17 cellular contexts compared by ENCODE assay signal in genomic region chr1:151352001-151352718, GRCh38. TPM values are rescaled to one million over a fixed set of nuclear protein-coding genes. Genes with fewer than 3 reads are reported as not detected.
DNase-seq lines count a peak whose midpoint lies in the region; ATAC-seq and TF ChIP-seq lines count a peak whose summit lies in the region.
"Had no signal": no experiment of that assay in that cellular context is flagged by ENCODE, and none has a peak within 500 bp of the region (broad histone marks: within the 10 kb centered on the region; RNA-seq: fewer than 3 reads in every experiment).

No MANE protein-coding gene starts in this region.

- H3K27ac Mint-ChIP-seq in T-helper 17 cell, result no peak overlapping the region
- H3K27ac Mint-ChIP-seq: mesothelial cell of epicardium had no signal

- H3K27me3 Mint-ChIP-seq in T-helper 17 cell, result no peaks in the 10 kb centered on the region

- H3K4me1 Mint-ChIP-seq in T-helper 17 cell, result peaks cover 6% of the 10 kb centered on the region

- ATAC-seq in GM21723 (IDR thresholded peaks at IDR 0.05; ENCODE audit: unreplicated experiment), result no peak
- no peak for ATAC-seq in T-helper 17 cell

- H3K4me3 Mint-ChIP-seq in T-helper 17 cell, result no peak overlapping the region
- H3K4me3 Mint-ChIP-seq: mesothelial cell of epicardium had no signal

- peak overlapping the region; percentile 57 for H3K27ac ChIP-seq in 22Rv1
- H3K27ac ChIP-seq: ascending aorta had no signal

- peak; percentile 45 for DNase-seq in M059J (ENCODE audit: low read depth)
- DNase-seq in amniotic epithelial cell (ENCODE audit: low read depth), result peak; percentile 55
- peak; percentile 13 for DNase-seq in fibroblast of the conjunctiva (ENCODE audit: low read depth)
- DNase-seq in NCI-H510A (lab: John Stamatoyannopoulos, UW), result no peak
- DNase-seq in occipital lobe (lab: John Stamatoyannopoulos, UW), result no peak
- no peak for DNase-seq in T-helper 17 cell
- DNase-seq: activated CD4-positive, alpha-beta T cell treated with anti-CD3 and anti-CD28 coated beads, Interleukin-2, amount 50 U/mL, for 48 hours; Caco-2; effector CD8-positive, alpha-beta T cell; NCI-H1105; NCI-H524 treated with DMSO at 0.1 percent for 48 hours; nucleus accumbens; SHP77 had no signal

- H3K36me3 Mint-ChIP-seq in T-helper 17 cell (ENCODE audit: low read depth), result no peaks in the 10 kb centered on the region
- H3K36me3 Mint-ChIP-seq: mesothelial cell of epicardium had no signal

- no peaks in the 10 kb centered on the region for H3K9me3 ChIP-seq in T-helper 17 cell (ENCODE audit: control insufficient read depth, low read length, poor library complexity, severe bottlenecking)
- H3K9me3 ChIP-seq: ascending aorta had no signal

- no peak for TF ChIP-seq CTCF in 22Rv1 (IDR thresholded peaks at IDR 0.05)

RNA-seq across cellular contexts. Expression of gene RFX5, which starts 5.1 kb away (rescaled TPM):
- 57.6 and 67.2 TPM in 2 replicates for total RNA-seq in M059J (2014; rRNA removed; shearing (Covaris generic))
- total RNA-seq in occipital lobe (25.0 TPM), T-helper 17 cell (100 to 1,000 TPM in 1 of 2 donors, 10 to 100 TPM in 1; 81.5 to 105 TPM)

RNA-seq across cellular contexts. Expression of gene SELENBP1, which starts 20.3 kb away (rescaled TPM):
- 2.6 and 4.5 TPM in 2 replicates for total RNA-seq in M059J (2014; rRNA removed; shearing (Covaris generic))
- 9.2 TPM for total RNA-seq in occipital lobe
- total RNA-seq in T-helper 17 cell, result not detected

RNA-seq across cellular contexts. Expression of gene PI4KB, which starts 24.9 kb away (rescaled TPM):
- 40.7 and 52.2 TPM in 2 replicates for total RNA-seq in M059J (2014; rRNA removed; shearing (Covaris generic))
- 26.4 TPM for total RNA-seq in occipital lobe
- total RNA-seq in T-helper 17 cell, result 10 to 100 TPM; 73.5 to 81.4 TPM

RNA-seq across cellular contexts. Expression of gene PSMB4, which starts 47.2 kb away (rescaled TPM):
- total RNA-seq in M059J (2014; rRNA removed; shearing (Covaris generic)), result 503 and 619 TPM in 2 replicates
- total RNA-seq in occipital lobe, result 290 TPM
- total RNA-seq in T-helper 17 cell, result 100 to 1,000 TPM; 283 to 299 TPM

Comparison
In these comparisons a context has a peak if more than half of its experiments do, and no peak if none do; other contexts are left out.
1. DNase-seq: peak in M059J (single experiment), amniotic epithelial cell (single experiment) and fibroblast of the conjunctiva (single experiment); none in NCI-H510A (single experiment), occipital lobe (single experiment) and T-helper 17 cell (0 of 3).